ENCODE assay signal across 2 cellular contexts in genomic region chr15:26651909-26652308, GRCh38.
TF ChIP-seq lines count a peak whose summit lies in the region.

No MANE protein-coding gene starts in this region.

TF ChIP-seq in GM23338, 12 proteins besides CTCF, POLR2A, EP300 and RAD21:
- TF ChIP-seq CREB1 (CRISPR knock-in tag; IDR thresholded peaks at IDR 0.05; ENCODE audit: low read depth) (no peak), ZNF462 (CRISPR knock-in tag; IDR thresholded peaks at IDR 0.05) (peak; percentile 88)

TF ChIP-seq in H1, 55 proteins besides CTCF, POLR2A, EP300 and RAD21:
- TF ChIP-seq SAP30 (IDR thresholded peaks at IDR 0.05; ENCODE audit: insufficient read depth, insufficient replicate concordance, low read length) (no peak), RXRA (IDR thresholded peaks at IDR 0.05; ENCODE audit: insufficient read depth, low read depth, low read length) (no peak), CEBPB (IDR thresholded peaks at IDR 0.05; ENCODE audit: low read depth, low read length) (no peak), SIRT6 (IDR thresholded peaks at IDR 0.05; ENCODE audit: low read length) (no peak), CTBP2 (IDR thresholded peaks at IDR 0.05; ENCODE audit: borderline replicate concordance, insufficient read depth, insufficient read length, low read length) (no peak), CREB1 (IDR thresholded peaks at IDR 0.05) (no peak), POLR2AphosphoS5 (IDR thresholded peaks at IDR 0.05; ENCODE audit: low read depth, low read length) (no peak), CHD7 (IDR thresholded peaks at IDR 0.05; ENCODE audit: insufficient replicate concordance, low read length) (peak; percentile 72), JUND (IDR thresholded peaks at IDR 0.05; ENCODE audit: low read length) (no peak), SRF (IDR thresholded peaks at IDR 0.05; ENCODE audit: low read depth, low read length) (no peak), GTF2F1 (IDR thresholded peaks at IDR 0.05; ENCODE audit: borderline replicate concordance, low read depth, low read length) (no peak), ASH2L (IDR thresholded peaks at IDR 0.05; ENCODE audit: low read length) (no peak), SP1 (IDR thresholded peaks at IDR 0.05; ENCODE audit: low read depth, low read length) (0 out of 2 replicates have a peak, but pooled peaks have one; percentile 8), YY1 (IDR thresholded peaks at IDR 0.05; ENCODE audit: low read depth, low read length) (no peak), CBX5 (IDR thresholded peaks at IDR 0.05; ENCODE audit: low read depth, low read length) (no peak)
